Comparison of ENCODE assay signal across 8 cellular contexts in the genomic region with DNA sequence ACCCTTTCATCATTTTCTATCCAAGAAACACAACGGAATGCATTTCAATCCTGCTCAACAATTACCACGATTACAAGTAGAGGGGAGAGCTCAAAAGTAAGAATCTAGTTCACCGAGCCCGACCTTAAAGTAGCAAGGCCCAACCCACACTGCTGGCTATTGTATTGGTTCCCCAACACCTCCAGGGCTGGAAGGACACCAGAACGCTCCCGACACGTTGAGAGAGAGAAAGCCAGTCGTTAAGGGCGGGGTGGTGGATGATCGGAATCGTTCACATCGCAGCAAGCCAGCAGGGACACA. TPM values are rescaled to one million over a fixed set of nuclear protein-coding genes. Genes with fewer than 3 reads are reported as not detected.
A peak's percentile ranks its signal among the peaks of the same experiment; 100 is the strongest.
DNase-seq lines count a peak whose midpoint lies in the region; ATAC-seq, FAIRE-seq and TF ChIP-seq lines count a peak whose summit lies in the region.

No MANE protein-coding gene starts in this region.

- 0% methylated on average over 12 of the region's 12 CpGs for WGBS in body of pancreas, 2 donors

- H3K9me3 ChIP-seq in body of pancreas, result no peaks in the 10 kb centered on the region
- H3K9me3 ChIP-seq in mucosa of descending colon, result no peaks in the 10 kb centered on the region

- peak; percentile 17 for ATAC-seq in HG03039 (IDR thresholded peaks at IDR 0.05; ENCODE audit: unreplicated experiment)
- no peak for ATAC-seq in body of pancreas
- no peak for ATAC-seq in mucosa of descending colon
- ATAC-seq in HG02642 (IDR thresholded peaks at IDR 0.05; ENCODE audit: poor library complexity, unreplicated experiment), result no peak
- no peak for ATAC-seq in GM18502 (IDR thresholded peaks at IDR 0.05; ENCODE audit: poor library complexity, unreplicated experiment)

- H3K27ac Mint-ChIP-seq in CD14-positive monocyte, result peak overlapping the region; percentile 66 to 89 (median 84)

- H3K4me1 ChIP-seq in body of pancreas (peaks cover 16% of the 10 kb centered on the region), mucosa of descending colon (ENCODE audit: low read depth) (peaks cover 6% of the 10 kb centered on the region)

- intact Hi-C loops in CD14-positive monocyte (cut with micrococcal nuclease) (no loop called here), body of pancreas (cut with DNase I) (no loop called here), mucosa of descending colon (cut with DNase I, micrococcal nuclease) (no loop called here)

- no peak for FAIRE-seq in GM12891 (lab: Jason Lieb, UNC)

- H3K27me3 Mint-ChIP-seq in CD14-positive monocyte (ENCODE audit: low read depth in 3 of 3), result peaks cover 0 to 2% (median 2%) of the 10 kb centered on the region in 3 donors

- H3K27me3 ChIP-seq in body of pancreas, result no peaks in the 10 kb centered on the region

- H3K36me3 ChIP-seq in body of pancreas (replicated peaks in 1 of 2; ENCODE audit: insufficient read depth in 1 of 2, low read depth in 2 of 2), result no peaks in the 10 kb centered on the region
- H3K36me3 ChIP-seq in mucosa of descending colon (ENCODE audit: low read depth), result no peaks in the 10 kb centered on the region

- H3K9me3 Mint-ChIP-seq in CD14-positive monocyte, result no peaks in the 10 kb centered on the region

- H3K4me3 ChIP-seq in body of pancreas (peak overlapping the region; percentile 27 to 30), mucosa of descending colon (peak overlapping the region; percentile 90)

- DNase-seq in CD14-positive monocyte (ENCODE audit: low spot score) (no peak), body of pancreas (no peak), mucosa of descending colon (no peak), GM12891 (ENCODE audit: insufficient read length, low spot score) (no peak), DMS 273 (lab: John Stamatoyannopoulos, UW; ENCODE audit: unreplicated experiment) (no peak)

- peak overlapping the region; percentile 85 for H3K4me3 Mint-ChIP-seq in CD14-positive monocyte

- TF ChIP-seq POLR2A in body of pancreas (IDR thresholded peaks at IDR 0.05), result no peak
- TF ChIP-seq POLR2A in GM12891 (IDR thresholded peaks at IDR 0.05; ENCODE audit: low read depth, low read length), result no peak

- H3K4me1 Mint-ChIP-seq in CD14-positive monocyte, result peaks cover 29% of the 10 kb centered on the region

- H3K36me3 Mint-ChIP-seq in CD14-positive monocyte, result peaks cover 5 to 9% of the 10 kb centered on the region in 2 donors

- TF ChIP-seq CTCF in CD14-positive monocyte (IDR thresholded peaks at IDR 0.05), result no peak
- no peak for TF ChIP-seq CTCF in body of pancreas (IDR thresholded peaks at IDR 0.05)
- no peak for TF ChIP-seq CTCF in mucosa of descending colon (IDR thresholded peaks at IDR 0.05)

- H3K27ac ChIP-seq in body of pancreas, result peak overlapping the region; percentile 57 to 85 (median 76)

TF ChIP-seq in GM12891, 5 proteins besides CTCF, POLR2A, EP300 and RAD21:
- no peak for TF ChIP-seq TAF1 (IDR thresholded peaks at IDR 0.05; ENCODE audit: low read depth, low read length)
- TF ChIP-seq POU2F2 (IDR thresholded peaks at IDR 0.05; ENCODE audit: low read depth, low read length), result no peak
- no peak for TF ChIP-seq POLR2AphosphoS5 (IDR thresholded peaks at IDR 0.05; ENCODE audit: low read depth, low read length)
- no peak for TF ChIP-seq PAX5 (IDR thresholded peaks at IDR 0.05; ENCODE audit: insufficient read depth, low read length, severe bottlenecking)
- no peak for TF ChIP-seq SPI1 (IDR thresholded peaks at IDR 0.05; ENCODE audit: low read depth, low read length)

RNA-seq across cellular contexts. Expression of gene CKAP5, which starts 0.7 kb away (rescaled TPM):
- 10 to 100 TPM in 1 of 2 donors, 1 to 10 TPM in 1; 6.4 to 10.2 TPM for polyA plus RNA-seq in CD14-positive monocyte
- 10 to 100 TPM; 22.8 to 24.7 TPM for total RNA-seq in body of pancreas
- total RNA-seq in mucosa of descending colon, result 10 to 100 TPM; 50.3 to 74.5 (median 67.8) TPM
- 30.5 TPM for polyA plus RNA-seq in GM12891 (2012; ENCODE audit: low read depth, missing spikeins)
